Comparison of ENCODE assay signal across 8 cellular contexts in genomic region chr15:63860161-63860954, GRCh38.
DNase-seq lines count a peak whose midpoint lies in the region; FAIRE-seq lines count a peak whose summit lies in the region.

No MANE protein-coding gene starts in this region.

- peak; percentile 18 for FAIRE-seq in GM18507 (lab: Jason Lieb, UNC)

- H3K36me3 Mint-ChIP-seq in T-helper 1 cell treated with Interleukin-12 subunit alpha and Interleukin-12 subunit beta and Interleukin-4 antibody, amounts not matched to agents 30 μg/mL and 1 μg/mL, for 36 hours (ENCODE audit: low read depth) = no peaks in the 10 kb centered on the region

- H3K4me1 Mint-ChIP-seq in T-helper 1 cell treated with Interleukin-12 subunit alpha and Interleukin-12 subunit beta and Interleukin-4 antibody, amounts not matched to agents 30 μg/mL and 1 μg/mL, for 36 hours (ENCODE audit: low read depth) = peaks cover 20% of the 10 kb centered on the region

- no peaks in the 10 kb centered on the region for H3K27me3 Mint-ChIP-seq in T-helper 1 cell treated with Interleukin-12 subunit alpha and Interleukin-12 subunit beta and Interleukin-4 antibody, amounts not matched to agents 30 μg/mL and 1 μg/mL, for 36 hours (ENCODE audit: low read depth)

- no peaks in the 10 kb centered on the region for H3K9me3 Mint-ChIP-seq in T-helper 1 cell treated with Interleukin-12 subunit alpha and Interleukin-12 subunit beta and Interleukin-4 antibody, amounts not matched to agents 30 μg/mL and 1 μg/mL, for 36 hours

- DNase-seq in GM18507 (ENCODE audit: extremely low spot score, insufficient read length, low read depth) = no peak
- DNase-seq in activated effector memory CD4-positive, alpha-beta T cell treated with Interleukin-2 at 50 U/mL for 16 hours = peak; percentile 56
- DNase-seq in stimulated activated CD4-positive, alpha-beta T cell treated with anti-CD3 and anti-CD28 coated beads, Interleukin-2, amount 100 ng/mL, for 48 hours = peak; percentile 20 to 26
- DNase-seq in kidney tubule cell (ENCODE audit: low spot score) = no peak
- no peak for DNase-seq in NCI-H2029 treated with DMSO at 0.1 percent for 48 hours (lab: John Stamatoyannopoulos, UW)
- no peak for DNase-seq in NCI-H226
- no peak for DNase-seq in NCI-H146 (lab: John Stamatoyannopoulos, UW)

- peak overlapping the region; percentile 80 for H3K27ac Mint-ChIP-seq in T-helper 1 cell treated with Interleukin-12 subunit alpha and Interleukin-12 subunit beta and Interleukin-4 antibody, amounts not matched to agents 30 μg/mL and 1 μg/mL, for 36 hours

- no peak overlapping the region for H3K4me3 Mint-ChIP-seq in T-helper 1 cell treated with Interleukin-12 subunit alpha and Interleukin-12 subunit beta and Interleukin-4 antibody, amounts not matched to agents 30 μg/mL and 1 μg/mL, for 36 hours

Comparison
In these comparisons a context has a peak if more than half of its experiments do, and no peak if none do; other contexts are left out.
1. DNase-seq: peak in activated effector memory CD4-positive, alpha-beta T cell treated with Interleukin-2 at 50 U/mL for 16 hours (single experiment) and stimulated activated CD4-positive, alpha-beta T cell treated with anti-CD3 and anti-CD28 coated beads, Interleukin-2, amount 100 ng/mL, for 48 hours (2 of 2); none in GM18507 (single experiment), kidney tubule cell (single experiment), NCI-H2029 treated with DMSO at 0.1 percent for 48 hours (single experiment), NCI-H226 (single experiment) and NCI-H146 (single experiment).